ENCODE assay signal across 2 cellular contexts in the genomic region with DNA sequence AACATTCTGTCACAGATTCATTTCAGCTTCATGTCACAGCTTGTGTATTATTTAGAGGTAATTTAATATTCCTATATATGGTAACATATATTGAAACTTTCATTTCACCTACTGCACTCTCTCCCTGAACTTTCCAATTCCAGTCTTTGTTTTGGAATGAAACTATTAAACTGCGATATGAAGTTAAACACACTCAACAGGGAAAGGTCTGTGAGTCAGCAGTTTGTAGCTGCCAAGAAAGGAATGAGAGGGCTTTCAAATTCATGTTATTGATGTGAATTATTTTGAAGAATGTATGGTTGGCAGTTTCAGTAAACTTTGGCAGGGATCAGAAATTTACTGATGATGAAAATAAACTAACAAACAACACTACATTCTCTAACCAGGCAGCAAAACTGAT.
TF ChIP-seq lines count a peak whose summit lies in the region.

No MANE protein-coding gene starts in this region.

TF ChIP-seq in SK-N-SH treated with all-trans-retinoic acid at 6 μM for 48 hours, 23 proteins besides CTCF, POLR2A, EP300 and RAD21:
- TF ChIP-seq ARNTL (CRISPR knock-in tag; IDR thresholded peaks at IDR 0.05; ENCODE audit: borderline replicate concordance, low read depth) (no peak), ZFP3 (CRISPR knock-in tag; IDR thresholded peaks at IDR 0.05) (no peak), POU6F1 (CRISPR knock-in tag; IDR thresholded peaks at IDR 0.05; ENCODE audit: borderline replicate concordance, low read depth) (no peak), ZNF565 (CRISPR knock-in tag; conservative IDR thresholded peaks at IDR 0.05; ENCODE audit: low read depth) (no peak), OSR1 (CRISPR knock-in tag; IDR thresholded peaks at IDR 0.05) (no peak), CSRNP3 (CRISPR knock-in tag; IDR thresholded peaks at IDR 0.05) (no peak), SNAI2 (CRISPR knock-in tag; IDR thresholded peaks at IDR 0.05) (no peak), ZNF8 (CRISPR knock-in tag; IDR thresholded peaks at IDR 0.05) (no peak), ESRRG (CRISPR knock-in tag; IDR thresholded peaks at IDR 0.05) (no peak), TCF4 (CRISPR knock-in tag; IDR thresholded peaks at IDR 0.05; ENCODE audit: borderline replicate concordance) (no peak), ZC3H10 (CRISPR knock-in tag; IDR thresholded peaks at IDR 0.05) (no peak), GLIS3 (CRISPR knock-in tag; IDR thresholded peaks at IDR 0.05) (no peak), BACH2 (CRISPR knock-in tag; IDR thresholded peaks at IDR 0.05; ENCODE audit: borderline replicate concordance) (no peak), RARB (CRISPR knock-in tag; IDR thresholded peaks at IDR 0.05) (no peak)
- TF ChIP-seq, protein P1, sequence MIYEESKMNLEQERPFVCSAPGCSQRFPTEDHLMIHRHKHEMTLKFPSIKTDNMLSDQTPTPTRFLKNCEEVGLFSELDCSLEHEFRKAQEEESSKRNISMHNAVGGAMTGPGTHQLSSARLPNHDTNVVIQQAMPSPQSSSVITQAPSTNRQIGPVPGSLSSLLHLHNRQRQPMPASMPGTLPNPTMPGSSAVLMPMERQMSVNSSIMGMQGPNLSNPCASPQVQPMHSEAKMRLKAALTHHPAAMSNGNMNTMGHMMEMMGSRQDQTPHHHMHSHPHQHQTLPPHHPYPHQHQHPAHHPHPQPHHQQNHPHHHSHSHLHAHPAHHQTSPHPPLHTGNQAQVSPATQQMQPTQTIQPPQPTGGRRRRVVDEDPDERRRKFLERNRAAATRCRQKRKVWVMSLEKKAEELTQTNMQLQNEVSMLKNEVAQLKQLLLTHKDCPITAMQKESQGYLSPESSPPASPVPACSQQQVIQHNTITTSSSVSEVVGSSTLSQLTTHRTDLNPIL (CRISPR knock-in tag; IDR thresholded peaks at IDR 0.05; ENCODE audit: low read depth) = no peak
- TF ChIP-seq, protein P2, sequence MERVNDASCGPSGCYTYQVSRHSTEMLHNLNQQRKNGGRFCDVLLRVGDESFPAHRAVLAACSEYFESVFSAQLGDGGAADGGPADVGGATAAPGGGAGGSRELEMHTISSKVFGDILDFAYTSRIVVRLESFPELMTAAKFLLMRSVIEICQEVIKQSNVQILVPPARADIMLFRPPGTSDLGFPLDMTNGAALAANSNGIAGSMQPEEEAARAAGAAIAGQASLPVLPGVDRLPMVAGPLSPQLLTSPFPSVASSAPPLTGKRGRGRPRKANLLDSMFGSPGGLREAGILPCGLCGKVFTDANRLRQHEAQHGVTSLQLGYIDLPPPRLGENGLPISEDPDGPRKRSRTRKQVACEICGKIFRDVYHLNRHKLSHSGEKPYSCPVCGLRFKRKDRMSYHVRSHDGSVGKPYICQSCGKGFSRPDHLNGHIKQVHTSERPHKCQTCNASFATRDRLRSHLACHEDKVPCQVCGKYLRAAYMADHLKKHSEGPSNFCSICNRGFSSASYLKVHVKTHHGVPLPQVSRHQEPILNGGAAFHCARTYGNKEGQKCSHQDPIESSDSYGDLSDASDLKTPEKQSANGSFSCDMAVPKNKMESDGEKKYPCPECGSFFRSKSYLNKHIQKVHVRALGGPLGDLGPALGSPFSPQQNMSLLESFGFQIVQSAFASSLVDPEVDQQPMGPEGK (CRISPR knock-in tag; IDR thresholded peaks at IDR 0.05; ENCODE audit: borderline replicate concordance) = no peak
TF ChIP-seq in SK-N-SH treated with all-trans-retinoic acid at 6 μM for 48 hours: peak in this region for 0.

TF ChIP-seq in SK-N-SH, 30 proteins besides CTCF, POLR2A, EP300 and RAD21:
- TF ChIP-seq TCF12 (IDR thresholded peaks at IDR 0.05) (no peak), GATA2 (CRISPR knock-in tag; IDR thresholded peaks at IDR 0.05) (no peak), RXRA (IDR thresholded peaks at IDR 0.05; ENCODE audit: borderline replicate concordance, low read depth) (no peak), GABPA (IDR thresholded peaks at IDR 0.05; ENCODE audit: low read depth) (no peak), FOXJ3 (CRISPR knock-in tag; IDR thresholded peaks at IDR 0.05) (no peak), MEF2A (IDR thresholded peaks at IDR 0.05; ENCODE audit: borderline replicate concordance, low read depth) (no peak), TEAD4 (IDR thresholded peaks at IDR 0.05; ENCODE audit: borderline replicate concordance, insufficient read depth) (no peak), CHD2 (IDR thresholded peaks at IDR 0.05; ENCODE audit: low read length, partially characterized antibody) (no peak), NFIC (IDR thresholded peaks at IDR 0.05; ENCODE audit: borderline replicate concordance) (no peak), YY1 (IDR thresholded peaks at IDR 0.05; ENCODE audit: low read depth) (no peak), POLR2AphosphoS5 (IDR thresholded peaks at IDR 0.05; ENCODE audit: low read depth, low read length) (no peak), SIN3A (IDR thresholded peaks at IDR 0.05; ENCODE audit: borderline replicate concordance, low read depth, low read length) (no peak), ELF1 (IDR thresholded peaks at IDR 0.05) (no peak)
- TF ChIP-seq, protein P3, sequence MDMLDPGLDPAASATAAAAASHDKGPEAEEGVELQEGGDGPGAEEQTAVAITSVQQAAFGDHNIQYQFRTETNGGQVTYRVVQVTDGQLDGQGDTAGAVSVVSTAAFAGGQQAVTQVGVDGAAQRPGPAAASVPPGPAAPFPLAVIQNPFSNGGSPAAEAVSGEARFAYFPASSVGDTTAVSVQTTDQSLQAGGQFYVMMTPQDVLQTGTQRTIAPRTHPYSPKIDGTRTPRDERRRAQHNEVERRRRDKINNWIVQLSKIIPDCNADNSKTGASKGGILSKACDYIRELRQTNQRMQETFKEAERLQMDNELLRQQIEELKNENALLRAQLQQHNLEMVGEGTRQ (IDR thresholded peaks at IDR 0.05; ENCODE audit: borderline replicate concordance, low read depth, low read length) = no peak
